13 cellular contexts compared by ENCODE assay signal in genomic region chrX:2521092-2521926, GRCh38. TPM values are rescaled to one million over a fixed set of nuclear protein-coding genes. Genes with fewer than 3 reads are reported as not detected.
DNase-seq lines count a peak whose midpoint lies in the region; ATAC-seq, FAIRE-seq and TF ChIP-seq lines count a peak whose summit lies in the region.
"Had no signal": no experiment of that assay in that cellular context is flagged by ENCODE, and none has a peak within 500 bp of the region (broad histone marks: within the 10 kb centered on the region; RNA-seq: fewer than 3 reads in every experiment).

No MANE protein-coding gene starts in this region.

- H3K27ac ChIP-seq in heart right ventricle: peak overlapping the region in 1 of 10 donors; percentile 76
- H3K27ac ChIP-seq: uterus had no signal

- WGBS in heart right ventricle, 2 donors: 39% methylated on average over 15 of the region's 15 CpGs

- H3K4me1 Mint-ChIP-seq in activated naive CD8-positive, alpha-beta T cell treated with anti-CD3 and anti-CD28 coated beads, Interleukin-2, amount 50 U/mL, for 24 hours: peaks cover 9% of the 10 kb centered on the region

- no peaks in the 10 kb centered on the region for H3K36me3 ChIP-seq in heart right ventricle
- H3K36me3 ChIP-seq: uterus had no signal

- no peaks in the 10 kb centered on the region for H3K9me3 Mint-ChIP-seq in activated naive CD8-positive, alpha-beta T cell treated with anti-CD3 and anti-CD28 coated beads, Interleukin-2, amount 50 U/mL, for 24 hours

- H3K4me1 ChIP-seq in heart right ventricle: peaks cover 0 to 11% (median 0%) of the 10 kb centered on the region in 9 donors
- H3K4me1 ChIP-seq: uterus had no signal

- intact Hi-C loops in heart right ventricle (cut with DNase I): no loop called here

- H3K4me3 Mint-ChIP-seq in activated naive CD8-positive, alpha-beta T cell treated with anti-CD3 and anti-CD28 coated beads, Interleukin-2, amount 50 U/mL, for 24 hours: no peak overlapping the region

- no peaks in the 10 kb centered on the region for H3K9me3 ChIP-seq in heart right ventricle
- H3K9me3 ChIP-seq: uterus had no signal

- no peak for TF ChIP-seq CTCF in heart right ventricle (IDR thresholded peaks at IDR 0.05)

- ATAC-seq in GM21360 (IDR thresholded peaks at IDR 0.05; ENCODE audit: unreplicated experiment) (peak; percentile 77), HG03139 (IDR thresholded peaks at IDR 0.05; ENCODE audit: unreplicated experiment) (peak; percentile 70), heart right ventricle (peak in 7 of 8 donors; percentile 31 to 88 (median 77))
- ATAC-seq in activated naive CD8-positive, alpha-beta T cell treated with anti-CD3 and anti-CD28 coated beads, Interleukin-2, amount 50 U/mL, for 24 hours: no peak

- no peak overlapping the region for H3K4me3 ChIP-seq in heart right ventricle
- H3K4me3 ChIP-seq: uterus had no signal

- no peak for FAIRE-seq in GM12891 (lab: Jason Lieb, UNC)

- DNase-seq in GM12891 (ENCODE audit: insufficient read length, low spot score): no peak
- DNase-seq in heart right ventricle: peak in 1 of 2 donors; percentile 19
- DNase-seq in HuH-7 (ENCODE audit: low spot score): no peak
- DNase-seq in COLO829 (ENCODE audit: low spot score): no peak
- no peak for DNase-seq in activated naive CD8-positive, alpha-beta T cell treated with anti-CD3 and anti-CD28 coated beads, Interleukin-2, amount 50 U/mL, for 24 hours
- DNase-seq in DMS153 (lab: John Stamatoyannopoulos, UW): no peak
- DNase-seq: effector memory CD4-positive, alpha-beta T cell; IMR-90; SHP77; stimulated activated CD4-positive, alpha-beta T cell treated with anti-CD3 and anti-CD28 coated beads, Interleukin-15, amount 100 ng/mL, for 24 hours; uterus had no signal

- no peak for TF ChIP-seq POLR2A in GM12891 (IDR thresholded peaks at IDR 0.05; ENCODE audit: low read depth, low read length)

- peaks cover 0 to 6% (median 0%) of the 10 kb centered on the region in 7 donors for H3K27me3 ChIP-seq in heart right ventricle
- H3K27me3 ChIP-seq: uterus had no signal

- H3K27me3 Mint-ChIP-seq in activated naive CD8-positive, alpha-beta T cell treated with anti-CD3 and anti-CD28 coated beads, Interleukin-2, amount 50 U/mL, for 24 hours: peaks cover 2% of the 10 kb centered on the region

- peaks cover 2% of the 10 kb centered on the region for H3K36me3 Mint-ChIP-seq in activated naive CD8-positive, alpha-beta T cell treated with anti-CD3 and anti-CD28 coated beads, Interleukin-2, amount 50 U/mL, for 24 hours (ENCODE audit: low read depth)

- no peak overlapping the region for H3K27ac Mint-ChIP-seq in activated naive CD8-positive, alpha-beta T cell treated with anti-CD3 and anti-CD28 coated beads, Interleukin-2, amount 50 U/mL, for 24 hours

TF ChIP-seq in GM12891, 5 proteins besides CTCF, POLR2A, EP300 and RAD21:
- no peak for TF ChIP-seq PAX5 (IDR thresholded peaks at IDR 0.05; ENCODE audit: insufficient read depth, low read length, severe bottlenecking)
- peak; percentile 56; the same call in 1 of the 2 replicates for TF ChIP-seq POU2F2 (IDR thresholded peaks at IDR 0.05; ENCODE audit: low read depth, low read length)
- TF ChIP-seq SPI1 (IDR thresholded peaks at IDR 0.05; ENCODE audit: low read depth, low read length): peak; percentile 100
- TF ChIP-seq POLR2AphosphoS5 (IDR thresholded peaks at IDR 0.05; ENCODE audit: low read depth, low read length): no peak

RNA-seq across cellular contexts. Expression of gene DHRSX, which starts 20.5 kb away (rescaled TPM):
- 19.1 TPM for polyA plus RNA-seq in GM12891 (2012; ENCODE audit: low read depth, missing spikeins)
- 10 to 100 TPM; 21.1 to 35.9 (median 28.5) TPM for total RNA-seq in heart right ventricle
- polyA plus RNA-seq in heart right ventricle: 10 to 100 TPM; 13.8 to 20.5 TPM

RNA-seq across cellular contexts. Expression of gene ZBED1, which starts 20.5 kb away (rescaled TPM):
- 26.6 TPM for polyA plus RNA-seq in GM12891 (2012; ENCODE audit: low read depth, missing spikeins)
- 10 to 100 TPM; 41.5 to 60.8 (median 54.4) TPM for total RNA-seq in heart right ventricle
- 10 to 100 TPM; 19.0 to 23.6 TPM for polyA plus RNA-seq in heart right ventricle
